16 cellular contexts compared by ENCODE assay signal in the genomic region with DNA sequence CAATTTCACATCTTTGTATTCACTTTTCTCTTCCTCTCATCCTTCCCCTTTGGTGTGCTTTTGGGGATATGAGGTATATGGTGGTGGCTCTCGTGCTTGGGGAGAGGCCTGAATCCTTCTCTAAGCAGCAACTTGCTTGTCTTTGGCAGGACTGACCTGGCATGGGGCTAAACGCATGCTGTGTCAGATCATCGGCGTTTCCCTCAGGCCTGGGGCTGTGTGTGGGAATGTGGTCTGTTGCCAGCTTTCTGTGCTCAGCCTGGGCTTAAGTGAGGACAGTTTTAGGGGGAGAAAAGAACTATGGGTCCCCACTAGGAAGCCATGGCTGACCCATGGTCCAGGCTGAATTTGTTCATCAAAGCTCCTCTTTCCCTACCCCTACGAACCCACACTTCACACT.
A peak's percentile ranks its signal among the peaks of the same experiment; 100 is the strongest.
DNase-seq lines count a peak whose midpoint lies in the region; ATAC-seq and TF ChIP-seq lines count a peak whose summit lies in the region.
"Had no signal": no experiment of that assay in that cellular context is flagged by ENCODE, and none has a peak within 500 bp of the region (broad histone marks: within the 10 kb centered on the region; RNA-seq: fewer than 3 reads in every experiment).

No MANE protein-coding gene starts in this region.

- H3K27me3 ChIP-seq in CD4-positive, CD25-positive, alpha-beta regulatory T cell (ENCODE audit: control insufficient read depth, insufficient read depth, low read length): no peaks in the 10 kb centered on the region
- H3K27me3 ChIP-seq in breast epithelium (no peaks in the 10 kb centered on the region), SK-N-SH (ENCODE audit: insufficient read depth) (no peaks in the 10 kb centered on the region)
- H3K27me3 ChIP-seq in naive thymus-derived CD4-positive, alpha-beta T cell (ENCODE audit: control insufficient read depth in 2 of 2, insufficient read depth in 2 of 2, low read length in 2 of 2): no peaks in the 10 kb centered on the region

- no peak for ATAC-seq in CD4-positive, CD25-positive, alpha-beta regulatory T cell (ENCODE audit: low read depth in 2 of 2)
- ATAC-seq in naive thymus-derived CD4-positive, alpha-beta T cell: no peak
- no peak for ATAC-seq in HG02588 (IDR thresholded peaks at IDR 0.05; ENCODE audit: unreplicated experiment)
- ATAC-seq: SK-N-SH treated with all-trans-retinoic acid at 6 μM for 48 hours had no signal

- H3K9me2 ChIP-seq in SK-N-SH: no peaks in the 10 kb centered on the region

- no peak overlapping the region for H3K4me3 Mint-ChIP-seq in CD4-positive, CD25-positive, alpha-beta regulatory T cell
- H3K4me3 Mint-ChIP-seq in naive thymus-derived CD4-positive, alpha-beta T cell: no peak overlapping the region
- H3K4me3 Mint-ChIP-seq: central memory CD8-positive, alpha-beta T cell had no signal

- no peaks in the 10 kb centered on the region for H3F3A ChIP-seq in SK-N-SH (replicated peaks; ENCODE audit: insufficient read depth)

- no peaks in the 10 kb centered on the region; the same call in 1 of the 2 replicates for H3K79me2 ChIP-seq in SK-N-SH (ENCODE audit: insufficient read depth)
- H3K79me2 ChIP-seq: parathyroid adenoma had no signal

- no peaks in the 10 kb centered on the region for H3K9me3 ChIP-seq in CD4-positive, CD25-positive, alpha-beta regulatory T cell (ENCODE audit: control insufficient read depth in 2 of 2, low read length in 2 of 2)
- H3K9me3 ChIP-seq in breast epithelium (no peaks in the 10 kb centered on the region), SK-N-SH (no peaks in the 10 kb centered on the region)
- no peaks in the 10 kb centered on the region for H3K9me3 ChIP-seq in naive thymus-derived CD4-positive, alpha-beta T cell (ENCODE audit: control insufficient read depth in 2 of 3, low read length in 3 of 3)

- 0 out of 2 replicates have a peak, but pooled peaks cover 13% of the 10 kb centered on the region for H4K20me1 ChIP-seq in SK-N-SH (ENCODE audit: insufficient read depth)

- H2AFZ ChIP-seq in SK-N-SH (ENCODE audit: low read depth): no peak overlapping the region
- H2AFZ ChIP-seq: parathyroid adenoma had no signal

- no peaks in the 10 kb centered on the region for H3K27me3 Mint-ChIP-seq in CD4-positive, CD25-positive, alpha-beta regulatory T cell
- H3K27me3 Mint-ChIP-seq in naive thymus-derived CD4-positive, alpha-beta T cell: no peaks in the 10 kb centered on the region
- H3K27me3 Mint-ChIP-seq: central memory CD8-positive, alpha-beta T cell had no signal

- no peak for TF ChIP-seq RAD21 in SK-N-SH (IDR thresholded peaks at IDR 0.05; ENCODE audit: low read length)

- TF ChIP-seq CTCF in breast epithelium (IDR thresholded peaks at IDR 0.05): no peak
- no peak for TF ChIP-seq CTCF in SK-N-SH (IDR thresholded peaks at IDR 0.05)

- CTCF ChIA-PET in naive thymus-derived CD4-positive, alpha-beta T cell (lab: Charles Lee): interaction anchor here (0.6 kb wide), 1 partner anchor 303 kb away, joined by 3 read pairs; no protein-coding TSS in a partner anchor
- CTCF ChIA-PET in SK-N-SH (lab: Yijun Ruan, JAX): interaction anchor here (0.9 to 1.5 kb wide), 2 partner anchors 12 to 14 kb away, joined by 3 to 4 read pairs; no protein-coding TSS in a partner anchor

- H3K36me3 ChIP-seq in CD4-positive, CD25-positive, alpha-beta regulatory T cell (ENCODE audit: control insufficient read depth, insufficient read depth, low read length): peaks cover 23% of the 10 kb centered on the region
- H3K36me3 ChIP-seq in breast epithelium (no peaks in the 10 kb centered on the region), SK-N-SH (replicated peaks in 1 of 2; ENCODE audit: control insufficient read depth in 1 of 2, insufficient read depth in 2 of 2, low read length in 1 of 2) (peaks cover 0 to 21% of the 10 kb centered on the region in 2 experiments)
- peaks cover 0 to 41% (median 6%) of the 10 kb centered on the region in 3 experiments for H3K36me3 ChIP-seq in naive thymus-derived CD4-positive, alpha-beta T cell (ENCODE audit: control insufficient read depth in 2 of 3, insufficient read depth in 3 of 3, low read length in 3 of 3)

- POLR2A ChIA-PET in naive thymus-derived CD4-positive, alpha-beta T cell (lab: Charles Lee): no interaction called here
- POLR2A ChIA-PET in SK-N-SH (lab: Yijun Ruan, JAX): no interaction called here

- no peak overlapping the region for H3K4me2 ChIP-seq in SK-N-SH

- TF ChIP-seq POLR2A in breast epithelium (IDR thresholded peaks at IDR 0.05): no peak

- H3K27ac Mint-ChIP-seq in CD4-positive, CD25-positive, alpha-beta regulatory T cell: peak overlapping the region in 2 of 3 donors; percentile 72
- H3K27ac Mint-ChIP-seq in naive thymus-derived CD4-positive, alpha-beta T cell: peak overlapping the region in 8 of 9 donors; percentile 63 to 82 (median 70)

- 75% methylated on average over 4 of the region's 5 CpGs for WGBS in SK-N-SH (ENCODE audit: low lambda C conversion rate)

- no peak overlapping the region for H3K4me3 ChIP-seq in CD4-positive, CD25-positive, alpha-beta regulatory T cell (ENCODE audit: low read depth, low read length)
- no peak overlapping the region for H3K4me3 ChIP-seq in breast epithelium
- H3K4me3 ChIP-seq in naive thymus-derived CD4-positive, alpha-beta T cell (ENCODE audit: low read length): no peak overlapping the region
- H3K4me3 ChIP-seq in SK-N-SH (ENCODE audit: low read depth in 2 of 2, low read length in 1 of 2): no peak overlapping the region

- peaks cover 23 to 40% (median 27%) of the 10 kb centered on the region in 4 donors for H3K4me1 Mint-ChIP-seq in CD4-positive, CD25-positive, alpha-beta regulatory T cell
- H3K4me1 Mint-ChIP-seq in naive thymus-derived CD4-positive, alpha-beta T cell: peaks cover 25 to 67% (median 59%) of the 10 kb centered on the region in 7 donors

- peaks cover 20% of the 10 kb centered on the region for H3K36me3 Mint-ChIP-seq in CD4-positive, CD25-positive, alpha-beta regulatory T cell
- peaks cover 2 to 27% (median 7%) of the 10 kb centered on the region in 5 donors for H3K36me3 Mint-ChIP-seq in naive thymus-derived CD4-positive, alpha-beta T cell

- intact Hi-C loops in breast epithelium (cut with DNase I; ENCODE audit: low total_unique reads): no loop called here
- intact Hi-C loops in naive thymus-derived CD4-positive, alpha-beta T cell (cut with micrococcal nuclease): no loop called here

- no peak overlapping the region for H3K27ac ChIP-seq in CD4-positive, CD25-positive, alpha-beta regulatory T cell (ENCODE audit: insufficient read depth, low read length, poor library complexity, severe bottlenecking)
- H3K27ac ChIP-seq in breast epithelium: no peak overlapping the region
- no peak overlapping the region for H3K27ac ChIP-seq in naive thymus-derived CD4-positive, alpha-beta T cell (ENCODE audit: low read depth, low read length)
- no peak overlapping the region for H3K27ac ChIP-seq in SK-N-SH (ENCODE audit: low read depth in 2 of 2, low read length in 1 of 2)
- H3K27ac ChIP-seq: C4-2B, parathyroid adenoma had no signal

- no peak overlapping the region for H3K9ac ChIP-seq in SK-N-SH
- H3K9ac ChIP-seq: parathyroid adenoma had no signal

- H3K9me3 Mint-ChIP-seq in CD4-positive, CD25-positive, alpha-beta regulatory T cell: no peaks in the 10 kb centered on the region
- H3K9me3 Mint-ChIP-seq in naive thymus-derived CD4-positive, alpha-beta T cell: no peaks in the 10 kb centered on the region
- H3K9me3 Mint-ChIP-seq: central memory CD8-positive, alpha-beta T cell had no signal

- TF ChIP-seq EP300 in SK-N-SH (IDR thresholded peaks at IDR 0.05; ENCODE audit: borderline replicate concordance in 1 of 2, low read depth in 1 of 2, low read length in 1 of 2): no peak

- H3K4me1 ChIP-seq in CD4-positive, CD25-positive, alpha-beta regulatory T cell (ENCODE audit: control insufficient read depth, insufficient read depth, low read length, poor library complexity, severe bottlenecking): no peaks in the 10 kb centered on the region
- H3K4me1 ChIP-seq in breast epithelium (no peaks in the 10 kb centered on the region), SK-N-SH (ENCODE audit: control insufficient read depth in 1 of 2, insufficient read depth in 2 of 2, low read depth in 1 of 2, low read length in 1 of 2) (peaks cover 0 to 24% of the 10 kb centered on the region in 2 experiments; a peak in 1 of 4 replicates)
- peaks cover 8 to 10% of the 10 kb centered on the region in 2 donors for H3K4me1 ChIP-seq in naive thymus-derived CD4-positive, alpha-beta T cell (ENCODE audit: control insufficient read depth in 2 of 2, insufficient read depth in 2 of 2, low read length in 2 of 2)
- H3K4me1 ChIP-seq: parathyroid adenoma had no signal

- no peak for DNase-seq in CD4-positive, CD25-positive, alpha-beta regulatory T cell
- DNase-seq in ELR (ENCODE audit: low read depth) (peak; percentile 35), breast epithelium (ENCODE audit: low spot score in 2 of 2) (peak; percentile 33 to 59), NCI-H2196 treated with DMSO at 0.1 percent for 48 hours (lab: John Stamatoyannopoulos, UW; ENCODE audit: unreplicated experiment) (no peak), SK-N-SH (no peak)
- DNase-seq in naive thymus-derived CD4-positive, alpha-beta T cell: no peak
- DNase-seq: activated CD4-positive, alpha-beta T cell treated with anti-CD3 and anti-CD28 coated beads, Interleukin-2, amount 50 U/mL, for 4 hours; GF-D8; Kasumi-1; NCI-H510A; OCI-M1 had no signal

TF ChIP-seq in SK-N-SH, 30 proteins besides CTCF, POLR2A, EP300 and RAD21 (continues in another document):
- TF ChIP-seq, protein P1, sequence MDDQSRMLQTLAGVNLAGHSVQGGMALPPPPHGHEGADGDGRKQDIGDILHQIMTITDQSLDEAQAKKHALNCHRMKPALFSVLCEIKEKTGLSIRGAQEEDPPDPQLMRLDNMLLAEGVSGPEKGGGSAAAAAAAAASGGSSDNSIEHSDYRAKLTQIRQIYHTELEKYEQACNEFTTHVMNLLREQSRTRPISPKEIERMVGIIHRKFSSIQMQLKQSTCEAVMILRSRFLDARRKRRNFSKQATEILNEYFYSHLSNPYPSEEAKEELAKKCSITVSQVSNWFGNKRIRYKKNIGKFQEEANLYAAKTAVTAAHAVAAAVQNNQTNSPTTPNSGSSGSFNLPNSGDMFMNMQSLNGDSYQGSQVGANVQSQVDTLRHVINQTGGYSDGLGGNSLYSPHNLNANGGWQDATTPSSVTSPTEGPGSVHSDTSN (IDR thresholded peaks at IDR 0.05): no peak
- TF ChIP-seq RCOR1 (IDR thresholded peaks at IDR 0.05; ENCODE audit: low read length) (no peak), TCF12 (IDR thresholded peaks at IDR 0.05) (no peak), NRF1 (IDR thresholded peaks at IDR 0.05; ENCODE audit: low read depth, low read length) (no peak), FOXJ3 (CRISPR knock-in tag; IDR thresholded peaks at IDR 0.05) (no peak), TAF1 (IDR thresholded peaks at IDR 0.05; ENCODE audit: borderline replicate concordance, low read depth, low read length) (no peak)

Comparison
In these comparisons a context has a peak if more than half of its experiments do, and no peak if none do; other contexts are left out.
1. DNase-seq: peak in ELR (single experiment) and breast epithelium (2 of 2); none in CD4-positive, CD25-positive, alpha-beta regulatory T cell (0 of 3), naive thymus-derived CD4-positive, alpha-beta T cell (0 of 9), NCI-H2196 treated with DMSO at 0.1 percent for 48 hours (single experiment) and SK-N-SH (single experiment).